In genomic region chr1:15808955-15809354, GRCh38 we compare ENCODE assay signal across 20 cellular contexts. TPM values are rescaled to one million over a fixed set of nuclear protein-coding genes. Genes with fewer than 3 reads are reported as not detected.
"Had no signal": no experiment of that assay in that cellular context is flagged by ENCODE, and none has a peak within 500 bp of the region (broad histone marks: within the 10 kb centered on the region; RNA-seq: fewer than 3 reads in every experiment).

No MANE protein-coding gene starts in this region.

- H3K27ac Mint-ChIP-seq: activated CD4-positive, alpha-beta T cell treated with anti-CD3 and anti-CD28 coated beads for 36 hours; activated naive CD8-positive, alpha-beta T cell treated with anti-CD3 and anti-CD28 coated beads for 36 hours; activated T-helper 1 cell treated with anti-CD3 and anti-CD28 coated beads, Interleukin-12 subunit alpha, Interleukin-12 subunit beta, Interleukin-2, Interleukin-4 antibody, amounts not matched to agents 30 ng/mL and 10 ng/mL and 1 ng/mL, durations not matched to agents 14 hours and 24 hours and 36 hours; brain; naive B cell; stimulated activated naive CD8-positive, alpha-beta T cell treated with anti-CD3 and anti-CD28 coated beads, Interleukin-15, amount 100 ng/mL, for 72 hours had no signal

- H3K9me3 Mint-ChIP-seq: activated naive CD8-positive, alpha-beta T cell treated with anti-CD3 and anti-CD28 coated beads for 36 hours; activated T-helper 1 cell treated with anti-CD3 and anti-CD28 coated beads, Interleukin-12 subunit alpha, Interleukin-12 subunit beta, Interleukin-2, Interleukin-4 antibody, amounts not matched to agents 30 ng/mL and 10 ng/mL and 1 ng/mL, durations not matched to agents 14 hours and 24 hours and 36 hours; naive B cell; neural crest cell; stimulated activated naive CD8-positive, alpha-beta T cell treated with anti-CD3 and anti-CD28 coated beads, Interleukin-15, amount 100 ng/mL, for 72 hours had no signal

- H3K27ac ChIP-seq: left ventricle myocardium inferior, prostate gland had no signal

- H3K4me3 ChIP-seq: left ventricle myocardium inferior, mucosa of descending colon, prostate gland, suprapubic skin had no signal

- DNase-seq: activated CD4-positive, alpha-beta T cell treated with anti-CD3 and anti-CD28 coated beads for 36 hours; activated CD4-positive, alpha-beta T cell treated with anti-CD3 and anti-CD28 coated beads, Interleukin-2, amount 50 U/mL, for 48 hours; activated naive CD8-positive, alpha-beta T cell treated with anti-CD3 and anti-CD28 coated beads for 36 hours; erythroblast; head of caudate nucleus; kidney glomerular epithelial cell; left ventricle myocardium inferior; mucosa of descending colon; naive B cell; small intestine; stimulated activated CD4-positive, alpha-beta T cell treated with anti-CD3 and anti-CD28 coated beads, Interleukin-15, amount 100 ng/mL, for 24 hours; stimulated activated CD4-positive, alpha-beta T cell treated with anti-CD3 and anti-CD28 coated beads, Interleukin-2, amount 100 ng/mL, for 48 hours; stimulated activated naive CD8-positive, alpha-beta T cell treated with anti-CD3 and anti-CD28 coated beads, Interleukin-15, amount 100 ng/mL, for 72 hours had no signal

- H3K27me3 Mint-ChIP-seq: activated CD4-positive, alpha-beta T cell treated with anti-CD3 and anti-CD28 coated beads for 36 hours; activated naive CD8-positive, alpha-beta T cell treated with anti-CD3 and anti-CD28 coated beads for 36 hours; brain; naive B cell; stimulated activated naive CD8-positive, alpha-beta T cell treated with anti-CD3 and anti-CD28 coated beads, Interleukin-15, amount 100 ng/mL, for 72 hours had no signal

- ATAC-seq: activated CD4-positive, alpha-beta T cell treated with anti-CD3 and anti-CD28 coated beads for 36 hours; mucosa of descending colon; right cardiac atrium; stimulated activated naive CD8-positive, alpha-beta T cell treated with anti-CD3 and anti-CD28 coated beads, Interleukin-15, amount 100 ng/mL, for 72 hours had no signal

- H3K36me3 Mint-ChIP-seq: activated naive CD8-positive, alpha-beta T cell treated with anti-CD3 and anti-CD28 coated beads for 36 hours; naive B cell had no signal

- H3K36me3 ChIP-seq: left ventricle myocardium inferior, prostate gland, suprapubic skin had no signal

- H3K9me3 ChIP-seq: left ventricle myocardium inferior, mucosa of descending colon, prostate gland, suprapubic skin had no signal

- H3K4me3 Mint-ChIP-seq: activated CD4-positive, alpha-beta T cell treated with anti-CD3 and anti-CD28 coated beads for 36 hours; activated naive CD8-positive, alpha-beta T cell treated with anti-CD3 and anti-CD28 coated beads for 36 hours; activated T-helper 1 cell treated with anti-CD3 and anti-CD28 coated beads, Interleukin-12 subunit alpha, Interleukin-12 subunit beta, Interleukin-2, Interleukin-4 antibody, amounts not matched to agents 30 ng/mL and 10 ng/mL and 1 ng/mL, durations not matched to agents 14 hours and 24 hours and 36 hours; brain; naive B cell; neural crest cell; stimulated activated naive CD8-positive, alpha-beta T cell treated with anti-CD3 and anti-CD28 coated beads, Interleukin-15, amount 100 ng/mL, for 72 hours had no signal

- H3K4me1 ChIP-seq: left ventricle myocardium inferior, prostate gland, suprapubic skin had no signal

- H3K4me1 Mint-ChIP-seq: activated CD4-positive, alpha-beta T cell treated with anti-CD3 and anti-CD28 coated beads for 36 hours; activated naive CD8-positive, alpha-beta T cell treated with anti-CD3 and anti-CD28 coated beads for 36 hours; naive B cell; stimulated activated naive CD8-positive, alpha-beta T cell treated with anti-CD3 and anti-CD28 coated beads, Interleukin-15, amount 100 ng/mL, for 72 hours had no signal

- H3K27me3 ChIP-seq: suprapubic skin had no signal

RNA-seq across cellular contexts. Expression of gene FBLIM1, which starts 50.4 kb away (rescaled TPM):
- total RNA-seq: activated naive CD8-positive, alpha-beta T cell treated with anti-CD3 and anti-CD28 coated beads for 36 hours; activated T-helper 1 cell treated with anti-CD3 and anti-CD28 coated beads, Interleukin-12 subunit alpha, Interleukin-12 subunit beta, Interleukin-2, Interleukin-4 antibody, amounts not matched to agents 30 ng/mL and 10 ng/mL and 1 ng/mL, durations not matched to agents 14 hours and 24 hours and 36 hours; T-helper 2 cell treated with Interferon-gamma antibody and Interleukin-4, amounts not matched to agents 100 ng/mL and 5 ng/mL, for 36 hours had no signal
